ENCODE assay signal across 28 cellular contexts in genomic region chr1:199861020-199861795, GRCh38.
A peak's percentile ranks its signal among the peaks of the same experiment; 100 is the strongest.
DNase-seq lines count a peak whose midpoint lies in the region; ATAC-seq, FAIRE-seq and TF ChIP-seq lines count a peak whose summit lies in the region.
"Had no signal": no experiment of that assay in that cellular context is flagged by ENCODE, and none has a peak within 500 bp of the region (broad histone marks: within the 10 kb centered on the region; RNA-seq: fewer than 3 reads in every experiment).

No MANE protein-coding gene starts in this region.

- POLR2A ChIA-PET in A549 (lab: Yijun Ruan, JAX) (no interaction called here), endothelial cell of umbilical vein (lab: Charles Lee) (interaction anchor here (0.7 kb wide), 1 partner anchor 582 kb away, joined by 5 read pairs; no protein-coding TSS in a partner anchor)

- intact Hi-C loops in endothelial cell of umbilical vein (cut with micrococcal nuclease) = no loop called here

- no peaks in the 10 kb centered on the region for H3K9me3 Mint-ChIP-seq in GM23338
- H3K9me3 Mint-ChIP-seq: activated T-cell treated with anti-CD3 and anti-CD28 coated beads, Interleukin-2, amount 50 U/mL, for 24 hours; natural killer cell treated with Interleukin-12 subunit alpha and Interleukin-12 subunit beta and Interleukin-15 and Interleukin-18, amount 100 ng/mL, for 72 hours had no signal

- H3K4me1 ChIP-seq in A549 (peaks cover 31% of the 10 kb centered on the region), GM23338 (ENCODE audit: insufficient read depth) (peaks cover 18% of the 10 kb centered on the region), RWPE2 (ENCODE audit: insufficient read depth, poor library complexity, severe bottlenecking) (peaks cover 31% of the 10 kb centered on the region), endothelial cell of umbilical vein (ENCODE audit: control insufficient read depth, extremely low read depth, insufficient read depth, low read length) (peaks cover 35% of the 10 kb centered on the region), smooth muscle cell (ENCODE audit: low read depth) (peaks cover 10% of the 10 kb centered on the region)
- H3K4me1 ChIP-seq: sigmoid colon had no signal

- ATAC-seq in A549 (no peak), GM23338 (no peak), RWPE2 (ENCODE audit: low read depth) (no peak)
- ATAC-seq: activated CD4-positive, CD25-positive, alpha-beta regulatory T cell treated with anti-CD3 and anti-CD28 coated beads, Interleukin-2, amount 50 U/mL, for 24 hours; left lobe of liver; natural killer cell treated with Interleukin-12 subunit alpha and Interleukin-12 subunit beta and Interleukin-15 and Interleukin-18, amount 100 ng/mL, for 72 hours had no signal

- no peak for TF ChIP-seq EP300 in A549 (IDR thresholded peaks at IDR 0.05)

- H3K4me1 Mint-ChIP-seq in GM23338 = peaks cover 24% of the 10 kb centered on the region

- H3K9me1 ChIP-seq in endothelial cell of umbilical vein (replicated peaks; ENCODE audit: control insufficient read depth, extremely low read depth, insufficient read depth, low read length) = no peaks in the 10 kb centered on the region

- H3K27me3 ChIP-seq in GM23338 (ENCODE audit: insufficient read depth) = no peaks in the 10 kb centered on the region
- no peaks in the 10 kb centered on the region for H3K27me3 ChIP-seq in RWPE2 (ENCODE audit: insufficient read depth, poor library complexity, severe bottlenecking)
- H3K27me3 ChIP-seq in endothelial cell of umbilical vein (ENCODE audit: control insufficient read depth in 2 of 2, insufficient read depth in 2 of 2, low read length in 2 of 2) = no peaks in the 10 kb centered on the region
- no peaks in the 10 kb centered on the region for H3K27me3 ChIP-seq in smooth muscle cell (ENCODE audit: low read depth)
- H3K27me3 ChIP-seq: cardiac muscle cell, sigmoid colon, upper lobe of left lung had no signal

- H3K79me2 ChIP-seq in GM23338 (replicated peaks; ENCODE audit: insufficient read depth) = no peaks in the 10 kb centered on the region
- no peaks in the 10 kb centered on the region for H3K79me2 ChIP-seq in endothelial cell of umbilical vein (ENCODE audit: control insufficient read depth, insufficient read depth, low read length)
- H3K79me2 ChIP-seq in smooth muscle cell (ENCODE audit: low read depth) = no peaks in the 10 kb centered on the region

- BruUV-seq in endothelial cell of umbilical vein (replicated peaks; lab: Mats Ljungman, UMichigan) = no TSS peak

- CTCF ChIA-PET in A549 (lab: Yijun Ruan, JAX) = no interaction called here
- CTCF ChIA-PET in endothelial cell of umbilical vein (lab: Charles Lee) = no interaction called here

- DNase-seq in A549 (ENCODE audit: low read depth in 1 of 2, low spot score in 1 of 2) (no peak), GM23338 (ENCODE audit: low spot score) (no peak), RWPE2 (ENCODE audit: low spot score) (no peak), endothelial cell of umbilical vein (ENCODE audit: low read depth, low spot score) (no peak), occipital lobe (lab: John Stamatoyannopoulos, UW) (no peak), kidney glomerular epithelial cell (lab: John Stamatoyannopoulos, UW) (no peak), SIG-M5 treated with dmso at 0.1 percent for 504 hours (lab: John Stamatoyannopoulos, UW; ENCODE audit: unreplicated experiment) (no peak), smooth muscle cell (lab: John Stamatoyannopoulos, UW; ENCODE audit: unreplicated experiment) (no peak)
- DNase-seq: ACHN; activated naive CD4-positive, alpha-beta T cell treated with Interleukin-2 at 50 U/mL for 16 hours; activated T-cell treated with anti-CD3 and anti-CD28 coated beads, Interleukin-2, amount 50 U/mL, for 24 hours; cortex of kidney; foreskin fibroblast; HCEC 1CT; KG1; midbrain; NCI-H187 treated with DMSO at 0.1 percent for 48 hours; sigmoid colon; SK-N-SH; T-helper 2 cell; upper lobe of left lung had no signal

- H3K36me3 Mint-ChIP-seq in GM23338 (ENCODE audit: low read depth) = no peaks in the 10 kb centered on the region
- H3K36me3 Mint-ChIP-seq: natural killer cell treated with Interleukin-12 subunit alpha and Interleukin-12 subunit beta and Interleukin-15 and Interleukin-18, amount 100 ng/mL, for 72 hours had no signal

- H4K20me1 ChIP-seq in GM23338 (replicated peaks; ENCODE audit: insufficient read depth) = no peaks in the 10 kb centered on the region
- no peaks in the 10 kb centered on the region for H4K20me1 ChIP-seq in endothelial cell of umbilical vein (replicated peaks; ENCODE audit: control insufficient read depth, extremely low read depth, insufficient read depth, low read length)
- H4K20me1 ChIP-seq in smooth muscle cell (ENCODE audit: low read depth) = no peaks in the 10 kb centered on the region

- H3K36me3 ChIP-seq in GM23338 (ENCODE audit: insufficient read depth) = no peaks in the 10 kb centered on the region
- no peaks in the 10 kb centered on the region for H3K36me3 ChIP-seq in RWPE2 (ENCODE audit: low read depth)
- H3K36me3 ChIP-seq in endothelial cell of umbilical vein (ENCODE audit: control insufficient read depth in 2 of 2, extremely low read depth in 1 of 2, insufficient read depth in 2 of 2, low read length in 2 of 2) = no peaks in the 10 kb centered on the region
- no peaks in the 10 kb centered on the region for H3K36me3 ChIP-seq in smooth muscle cell (ENCODE audit: low read depth)
- H3K36me3 ChIP-seq: cardiac muscle cell, sigmoid colon, upper lobe of left lung had no signal

- 82% methylated on average over 3 of the region's 3 CpGs for WGBS in A549 (ENCODE audit: missing lambda C conversion rate)
- WGBS in smooth muscle cell (ENCODE audit: low lambda C conversion rate) = 93% methylated on average over 3 of the region's 3 CpGs

- no peaks in the 10 kb centered on the region for H3K27me3 Mint-ChIP-seq in GM23338 (ENCODE audit: insufficient read depth, low read depth, poor library complexity)

- H3K9ac ChIP-seq in endothelial cell of umbilical vein (replicated peaks; ENCODE audit: extremely low read depth, insufficient read depth, low read length) (no peak overlapping the region), smooth muscle cell (ENCODE audit: low read depth) (no peak overlapping the region)
- H3K9ac ChIP-seq: SK-N-SH had no signal

- H3K4me3 ChIP-seq in A549 = no peak overlapping the region
- H3K4me3 ChIP-seq in GM23338 = no peak overlapping the region
- H3K4me3 ChIP-seq in RWPE2 (ENCODE audit: severe bottlenecking) = no peak overlapping the region
- H3K4me3 ChIP-seq in endothelial cell of umbilical vein (replicated peaks in 1 of 3; ENCODE audit: insufficient read depth in 1 of 3, low read depth in 1 of 3, low read length in 3 of 3) = no peak overlapping the region
- H3K4me3 ChIP-seq in smooth muscle cell = no peak overlapping the region
- H3K4me3 ChIP-seq: cardiac muscle cell, sigmoid colon, upper lobe of left lung had no signal

- TF ChIP-seq POLR2A in A549 (IDR thresholded peaks at IDR 0.05; ENCODE audit: low read length) (no peak), endothelial cell of umbilical vein (IDR thresholded peaks at IDR 0.05; ENCODE audit: low read depth, low read length) (no peak)

- no peak for TF ChIP-seq CTCF in A549 (IDR thresholded peaks at IDR 0.05)
- TF ChIP-seq CTCF in GM23338 (conservative IDR thresholded peaks at IDR 0.05; ENCODE audit: low read depth in 2 of 2) = no peak
- TF ChIP-seq CTCF in RWPE2 (IDR thresholded peaks at IDR 0.05; ENCODE audit: poor library complexity, severe bottlenecking) = no peak
- TF ChIP-seq CTCF in endothelial cell of umbilical vein (IDR thresholded peaks at IDR 0.05; ENCODE audit: extremely low read depth in 1 of 2, insufficient read depth in 1 of 2, low read depth in 1 of 2, low read length in 2 of 2) = no peak
- TF ChIP-seq CTCF in smooth muscle cell (IDR thresholded peaks at IDR 0.05; ENCODE audit: borderline replicate concordance, insufficient read depth, poor library complexity, severe bottlenecking) = no peak

- H3K4me2 ChIP-seq in A549 (no peak overlapping the region), GM23338 (no peak overlapping the region), endothelial cell of umbilical vein (ENCODE audit: insufficient read depth, low read length) (no peak overlapping the region), smooth muscle cell (no peak overlapping the region)
- H3K4me2 ChIP-seq: SK-N-SH had no signal

- H3F3A ChIP-seq in GM23338 (replicated peaks; ENCODE audit: low read depth) (no peaks in the 10 kb centered on the region), smooth muscle cell (ENCODE audit: low read depth) (no peaks in the 10 kb centered on the region)

- 0 out of 2 replicates have a peak overlapping the region, but pooled peaks have one; percentile 30 for H3K27ac Mint-ChIP-seq in GM23338
- H3K27ac Mint-ChIP-seq: activated T-cell treated with anti-CD3 and anti-CD28 coated beads, Interleukin-2, amount 50 U/mL, for 24 hours; natural killer cell treated with Interleukin-12 subunit alpha and Interleukin-12 subunit beta and Interleukin-15 and Interleukin-18, amount 100 ng/mL, for 72 hours had no signal

- no peak for TF ChIP-seq RAD21 in A549 (conservative IDR thresholded peaks at IDR 0.05 in 1 of 2, IDR thresholded peaks at IDR 0.05 in 1 of 2)

- FAIRE-seq in A549 (lab: Jason Lieb, UNC) (no peak), endothelial cell of umbilical vein (lab: Jason Lieb, UNC) (no peak)
- FAIRE-seq: D721Med, G401.6 had no signal

- H3K9me3 ChIP-seq in A549 = no peaks in the 10 kb centered on the region
- no peaks in the 10 kb centered on the region for H3K9me3 ChIP-seq in RWPE2 (ENCODE audit: severe bottlenecking)
- H3K9me3 ChIP-seq in endothelial cell of umbilical vein (replicated peaks; ENCODE audit: control insufficient read depth, insufficient read depth, low read length) = no peaks in the 10 kb centered on the region
- H3K9me3 ChIP-seq in smooth muscle cell (replicated peaks; ENCODE audit: low read depth) = no peaks in the 10 kb centered on the region
- H3K9me3 ChIP-seq: sigmoid colon, SK-N-SH, upper lobe of left lung had no signal

- dilution Hi-C loops in endothelial cell of umbilical vein (cut with MboI; ENCODE audit: extremely low pct_ligation_motif_present, low sequenced_read_pairs) = no loop called here

- H2AFZ ChIP-seq in GM23338 = no peak overlapping the region
- H2AFZ ChIP-seq in endothelial cell of umbilical vein (ENCODE audit: low read depth, low read length) = peak overlapping the region; percentile 1
- H2AFZ ChIP-seq in smooth muscle cell (ENCODE audit: low read depth) = no peak overlapping the region

- H3K27ac ChIP-seq in A549 = peak overlapping the region; percentile 17 to 65; a peak in 3 of 6 replicates
- H3K27ac ChIP-seq in GM23338 (ENCODE audit: low read depth) = no peak overlapping the region
- peak overlapping the region; percentile 98 for H3K27ac ChIP-seq in RWPE2 (ENCODE audit: poor library complexity, severe bottlenecking)
- no peak overlapping the region for H3K27ac ChIP-seq in endothelial cell of umbilical vein (ENCODE audit: insufficient read depth, low read depth, low read length)
- H3K27ac ChIP-seq in smooth muscle cell (ENCODE audit: low read depth) = no peak overlapping the region
- H3K27ac ChIP-seq: C4-2B, cardiac muscle cell, sigmoid colon, upper lobe of left lung had no signal

- no peak overlapping the region for H3K4me3 Mint-ChIP-seq in GM23338
- H3K4me3 Mint-ChIP-seq: activated T-cell treated with anti-CD3 and anti-CD28 coated beads, Interleukin-2, amount 50 U/mL, for 24 hours; natural killer cell treated with Interleukin-12 subunit alpha and Interleukin-12 subunit beta and Interleukin-15 and Interleukin-18, amount 100 ng/mL, for 72 hours had no signal

- no peaks in the 10 kb centered on the region for H3K9me2 ChIP-seq in GM23338 (ENCODE audit: insufficient read depth)
- H3K9me2 ChIP-seq: SK-N-SH had no signal

Comparison
In these comparisons a context has a peak if more than half of its experiments do, and no peak if none do; other contexts are left out.
1. H3K27ac ChIP-seq: peak in A549 (2 of 2) and RWPE2 (single experiment); none in GM23338 (single experiment), endothelial cell of umbilical vein (single experiment) and smooth muscle cell (single experiment).